1 cellular context compared by ENCODE assay signal in the genomic region with DNA sequence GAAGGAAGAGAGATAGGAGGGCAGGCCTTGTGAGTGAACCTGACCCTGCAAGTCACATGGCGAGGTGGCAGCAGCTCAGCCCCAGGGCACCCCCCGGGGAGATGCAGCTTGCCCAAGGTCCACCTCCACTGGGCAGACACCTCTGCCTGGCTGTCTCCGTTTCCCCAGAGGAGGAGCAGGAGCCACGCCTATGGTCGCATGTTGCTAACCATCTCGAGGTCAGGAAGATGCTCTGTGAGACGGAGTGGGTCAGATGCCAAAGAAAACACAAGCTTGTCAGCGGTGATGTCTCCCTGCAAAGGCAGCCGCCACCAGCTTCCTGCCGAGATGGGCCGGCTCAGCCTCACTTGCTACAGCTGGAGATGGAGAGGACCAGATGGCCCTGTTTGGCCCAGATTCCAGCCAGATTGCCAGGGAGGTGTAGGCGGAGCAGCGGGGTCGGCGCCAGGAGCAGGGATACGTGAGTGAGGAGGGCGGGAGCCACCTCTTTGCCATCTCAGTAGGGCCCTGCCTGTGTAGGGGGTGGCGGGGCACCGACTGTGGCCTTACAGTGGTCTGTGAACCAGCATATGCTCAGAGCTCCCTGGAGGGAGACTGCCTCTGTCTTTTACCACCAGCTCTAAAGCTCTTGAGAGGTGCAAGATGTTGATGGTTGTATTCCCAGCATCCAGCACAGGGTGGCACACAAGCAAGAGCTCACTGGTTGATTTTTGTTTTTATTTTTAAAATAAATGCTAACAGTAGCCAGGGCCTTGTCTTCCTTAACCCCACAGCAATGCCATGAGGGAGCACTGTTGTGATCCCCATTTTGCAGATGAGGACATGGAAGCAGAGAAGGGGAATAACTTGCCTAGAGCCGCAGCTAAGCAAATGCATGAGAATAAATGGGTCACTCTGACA.
TF ChIP-seq lines count a peak whose summit lies in the region.

No MANE protein-coding gene starts in this region.

TF ChIP-seq in SK-N-SH treated with all-trans-retinoic acid at 6 μM for 48 hours, 23 proteins besides CTCF, POLR2A, EP300 and RAD21 (continued from another document):
- TF ChIP-seq SNAI2 (CRISPR knock-in tag; IDR thresholded peaks at IDR 0.05): peak; percentile 74; the same call in 1 of the 2 replicates
